Comparison of ENCODE assay signal across 8 cellular contexts in the genomic region with DNA sequence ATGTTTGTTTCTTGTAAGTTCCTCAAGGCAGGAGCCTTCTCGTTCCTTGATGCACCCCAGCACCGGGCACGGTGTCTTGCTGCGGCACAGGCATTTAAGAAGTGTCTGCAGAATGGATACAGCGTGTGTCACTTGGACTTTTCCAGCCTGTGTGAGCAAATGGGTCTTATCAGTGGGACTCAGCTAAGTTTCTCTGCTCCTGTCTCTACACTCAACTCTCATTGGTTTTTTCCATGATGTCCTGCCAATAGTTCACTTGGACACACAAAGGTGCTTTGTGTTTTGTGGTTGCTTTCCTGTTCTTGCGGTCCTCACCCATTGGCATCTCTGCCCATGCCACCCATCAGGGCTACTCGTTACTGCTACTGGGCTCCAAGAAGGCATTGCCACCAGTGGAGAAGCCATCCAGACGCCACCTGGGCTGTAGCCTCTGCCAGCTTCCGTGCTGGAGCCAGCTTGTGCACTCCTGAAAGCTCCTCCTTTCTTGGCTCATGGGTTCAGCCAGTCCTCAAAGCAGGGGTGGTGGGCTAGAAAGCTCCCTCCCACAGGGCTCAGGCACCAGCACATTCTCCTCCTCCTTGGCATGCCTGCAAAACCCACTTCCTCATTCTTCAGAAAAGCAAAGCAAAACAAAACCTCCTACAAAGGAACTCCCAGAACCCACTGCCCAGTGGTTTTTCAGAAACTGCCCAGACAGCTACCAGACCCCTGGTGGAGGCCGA. TPM values are rescaled to one million over a fixed set of nuclear protein-coding genes. Genes with fewer than 3 reads are reported as not detected.
DNase-seq lines count a peak whose midpoint lies in the region; ATAC-seq and TF ChIP-seq lines count a peak whose summit lies in the region.

No MANE protein-coding gene starts in this region.

- no peak overlapping the region for H3K4me3 ChIP-seq in CD4-positive, CD25-positive, alpha-beta regulatory T cell (ENCODE audit: low read depth, low read length)
- H3K4me3 ChIP-seq in Loucy (ENCODE audit: low read length, poor library complexity, severe bottlenecking), result no peak overlapping the region
- H3K4me3 ChIP-seq in adipocyte (ENCODE audit: low read length), result peak overlapping the region; percentile 6

- H3K79me2 ChIP-seq in Loucy (ENCODE audit: insufficient read depth, low read length), result no peaks in the 10 kb centered on the region

- H3K9me2 ChIP-seq in Loucy (replicated peaks; ENCODE audit: low read depth, low read length), result no peaks in the 10 kb centered on the region

- H3K4me1 Mint-ChIP-seq in CD4-positive, CD25-positive, alpha-beta regulatory T cell, result peaks cover 9 to 33% (median 23%) of the 10 kb centered on the region in 4 donors
- peaks cover 24% of the 10 kb centered on the region for H3K4me1 Mint-ChIP-seq in stimulated activated memory B cell treated with anti-CD40 and anti-IgM and Interleukin-4, amounts not matched to agents 10 μg/mL and 1 μg/mL and 100 μg/mL, for 72 hours

- H3K9ac ChIP-seq in Loucy (ENCODE audit: low read depth, low read length, poor library complexity, severe bottlenecking) (no peak overlapping the region), adipocyte (ENCODE audit: low read length) (peak overlapping the region; percentile 78)

- H2AFZ ChIP-seq in Loucy (ENCODE audit: low read length), result peak overlapping the region; percentile 63; the same call in 1 of the 2 replicates

- H3K9me3 Mint-ChIP-seq in CD4-positive, CD25-positive, alpha-beta regulatory T cell, result no peaks in the 10 kb centered on the region
- no peaks in the 10 kb centered on the region for H3K9me3 Mint-ChIP-seq in stimulated activated memory B cell treated with anti-CD40 and anti-IgM and Interleukin-4, amounts not matched to agents 10 μg/mL and 1 μg/mL and 100 μg/mL, for 72 hours

- H3F3A ChIP-seq in Loucy (ENCODE audit: low read depth), result no peaks in the 10 kb centered on the region

- H3K27ac ChIP-seq in CD4-positive, CD25-positive, alpha-beta regulatory T cell (ENCODE audit: insufficient read depth, low read length, poor library complexity, severe bottlenecking), result no peak overlapping the region

- H3K9me3 ChIP-seq in CD4-positive, CD25-positive, alpha-beta regulatory T cell (ENCODE audit: control insufficient read depth in 2 of 2, low read length in 2 of 2), result no peaks in the 10 kb centered on the region
- H3K9me3 ChIP-seq in Loucy (ENCODE audit: insufficient read depth, low read depth, low read length), result no peaks in the 10 kb centered on the region
- H3K9me3 ChIP-seq in adipocyte (ENCODE audit: control insufficient read depth, low read length), result no peaks in the 10 kb centered on the region

- H3K27me3 Mint-ChIP-seq in CD4-positive, CD25-positive, alpha-beta regulatory T cell, result no peaks in the 10 kb centered on the region
- H3K27me3 Mint-ChIP-seq in stimulated activated memory B cell treated with anti-CD40 and anti-IgM and Interleukin-4, amounts not matched to agents 10 μg/mL and 1 μg/mL and 100 μg/mL, for 72 hours, result no peaks in the 10 kb centered on the region

- H3K36me3 Mint-ChIP-seq in CD4-positive, CD25-positive, alpha-beta regulatory T cell, result no peaks in the 10 kb centered on the region
- H3K36me3 Mint-ChIP-seq in stimulated activated memory B cell treated with anti-CD40 and anti-IgM and Interleukin-4, amounts not matched to agents 10 μg/mL and 1 μg/mL and 100 μg/mL, for 72 hours, result no peaks in the 10 kb centered on the region

- H3K27me3 ChIP-seq in CD4-positive, CD25-positive, alpha-beta regulatory T cell (ENCODE audit: control insufficient read depth, insufficient read depth, low read length), result no peaks in the 10 kb centered on the region
- H3K27me3 ChIP-seq in Loucy (ENCODE audit: insufficient read depth, low read length, poor library complexity, severe bottlenecking), result no peaks in the 10 kb centered on the region
- no peaks in the 10 kb centered on the region for H3K27me3 ChIP-seq in adipocyte (replicated peaks; ENCODE audit: control insufficient read depth, insufficient read depth, low read length)

- DNase-seq in CD4-positive, CD25-positive, alpha-beta regulatory T cell, result peak in 1 of 3 donors; percentile 81
- peak; percentile 84 for DNase-seq in adipocyte (ENCODE audit: low read depth)
- peak; percentile 85 for DNase-seq in islet precursor cell
- DNase-seq in activated effector memory CD4-positive, alpha-beta T cell treated with Interleukin-2 at 50 U/mL for 16 hours, result no peak
- no peak for DNase-seq in middle frontal gyrus (ENCODE audit: extremely low spot score, low spot score)

- H3K27ac Mint-ChIP-seq in CD4-positive, CD25-positive, alpha-beta regulatory T cell, result peak overlapping the region; percentile 10 to 81 (median 57)
- H3K27ac Mint-ChIP-seq in stimulated activated memory B cell treated with anti-CD40 and anti-IgM and Interleukin-4, amounts not matched to agents 10 μg/mL and 1 μg/mL and 100 μg/mL, for 72 hours, result peak overlapping the region; percentile 77

- TF ChIP-seq CTCF in Loucy (conservative IDR thresholded peaks at IDR 0.05; ENCODE audit: low read length), result no peak

- no peaks in the 10 kb centered on the region for H4K20me1 ChIP-seq in Loucy (ENCODE audit: insufficient read depth, low read length, poor library complexity, severe bottlenecking)

- peak; percentile 48 to 50 for ATAC-seq in CD4-positive, CD25-positive, alpha-beta regulatory T cell (ENCODE audit: low read depth in 2 of 2)
- peak; percentile 91 for ATAC-seq in GM21447 (IDR thresholded peaks at IDR 0.05; ENCODE audit: unreplicated experiment)
- peak; percentile 92 for ATAC-seq in stimulated activated memory B cell treated with anti-CD40 and anti-IgM and Interleukin-4, amounts not matched to agents 10 μg/mL and 1 μg/mL and 100 μg/mL, for 72 hours

- no peak overlapping the region for H3K4me2 ChIP-seq in Loucy (ENCODE audit: low read depth, low read length, poor library complexity, severe bottlenecking)

- H3K4me1 ChIP-seq in CD4-positive, CD25-positive, alpha-beta regulatory T cell (ENCODE audit: control insufficient read depth, insufficient read depth, low read length, poor library complexity, severe bottlenecking), result peaks cover 18% of the 10 kb centered on the region
- H3K4me1 ChIP-seq in Loucy (ENCODE audit: insufficient read depth, low read length, poor library complexity, severe bottlenecking) (no peaks in the 10 kb centered on the region), adipocyte (ENCODE audit: control insufficient read depth, insufficient read depth, low read length) (peaks cover 70% of the 10 kb centered on the region)

- no peaks in the 10 kb centered on the region for H3K36me3 ChIP-seq in CD4-positive, CD25-positive, alpha-beta regulatory T cell (ENCODE audit: control insufficient read depth, insufficient read depth, low read length)
- H3K36me3 ChIP-seq in Loucy (ENCODE audit: insufficient read depth, low read length) (no peaks in the 10 kb centered on the region), adipocyte (ENCODE audit: control insufficient read depth, insufficient read depth, low read length, severe bottlenecking) (no peaks in the 10 kb centered on the region)

- H3K4me3 Mint-ChIP-seq in CD4-positive, CD25-positive, alpha-beta regulatory T cell, result peak overlapping the region in 2 of 4 donors; percentile 13 to 79
- peak overlapping the region; percentile 59 for H3K4me3 Mint-ChIP-seq in stimulated activated memory B cell treated with anti-CD40 and anti-IgM and Interleukin-4, amounts not matched to agents 10 μg/mL and 1 μg/mL and 100 μg/mL, for 72 hours

RNA-seq across cellular contexts. Expression of a gene that starts 41.4 kb away (rescaled TPM):
- 1.8 TPM for total RNA-seq in CD4-positive, CD25-positive, alpha-beta regulatory T cell
- polyA plus RNA-seq in CD4-positive, CD25-positive, alpha-beta regulatory T cell, result 1 to 10 TPM; 1.5 to 6.0 (median 4.5) TPM

Comparison
In these comparisons a context has a peak if more than half of its experiments do, and no peak if none do; other contexts are left out.
1. DNase-seq: peak in adipocyte (single experiment) and islet precursor cell (single experiment); none in activated effector memory CD4-positive, alpha-beta T cell treated with Interleukin-2 at 50 U/mL for 16 hours (single experiment) and middle frontal gyrus (single experiment).
2. Peak in every context shown above with its lines, with median percentiles within 50 percentile points of each other: ATAC-seq.